ENCODE assay signal across 9 cellular contexts in genomic region chr22:30695351-30695762, GRCh38. TPM values are rescaled to one million over a fixed set of nuclear protein-coding genes. Genes with fewer than 3 reads are reported as not detected.
DNase-seq lines count a peak whose midpoint lies in the region; TF ChIP-seq lines count a peak whose summit lies in the region.
"Had no signal": no experiment of that assay in that cellular context is flagged by ENCODE, and none has a peak within 500 bp of the region (broad histone marks: within the 10 kb centered on the region; RNA-seq: fewer than 3 reads in every experiment).

No MANE protein-coding gene starts in this region.

- H3K9me3 ChIP-seq in iPS-18a (ENCODE audit: control insufficient read depth, low read depth, low read length) = no peaks in the 10 kb centered on the region
- no peaks in the 10 kb centered on the region for H3K9me3 ChIP-seq in skeletal muscle tissue (ENCODE audit: control insufficient read depth in 3 of 3, low read length in 3 of 3)
- H3K9me3 ChIP-seq: SJCRH30 had no signal

- no peak for TF ChIP-seq CTCF in HFF-Myc (IDR thresholded peaks at IDR 0.05; ENCODE audit: low read depth, low read length, missing control alignments)

- H3K4me1 ChIP-seq in iPS-18a (ENCODE audit: control insufficient read depth, low read depth, low read length) (no peaks in the 10 kb centered on the region), skeletal muscle tissue (ENCODE audit: control insufficient read depth in 3 of 3, insufficient read depth in 3 of 3, low read length in 3 of 3) (peaks cover 9 to 19% (median 12%) of the 10 kb centered on the region in 3 donors)
- H3K4me1 ChIP-seq: SJCRH30 had no signal

- no peaks in the 10 kb centered on the region for H3K36me3 ChIP-seq in iPS-18a (ENCODE audit: control insufficient read depth, low read depth, low read length)
- H3K36me3 ChIP-seq in skeletal muscle tissue (ENCODE audit: control insufficient read depth in 3 of 3, insufficient read depth in 3 of 3, low read length in 3 of 3) = no peaks in the 10 kb centered on the region
- H3K36me3 ChIP-seq: SJCRH30 had no signal

- peak overlapping the region; percentile 89 for H3K27ac ChIP-seq in angular gyrus (ENCODE audit: low read depth, low read length)
- H3K27ac ChIP-seq in iPS-18a (ENCODE audit: low read length) = no peak overlapping the region
- peak overlapping the region; percentile 28 for H3K27ac ChIP-seq in skeletal muscle tissue (ENCODE audit: low read depth, low read length)
- H3K27ac ChIP-seq: SJCRH30 had no signal

- H3K9ac ChIP-seq in iPS-18a (ENCODE audit: low read length) (peak overlapping the region; percentile 32), skeletal muscle tissue (ENCODE audit: low read depth in 1 of 3, low read length in 3 of 3) (peak overlapping the region; percentile 63 to 87 (median 78))

- H3K27me3 ChIP-seq in iPS-18a (ENCODE audit: control insufficient read depth, insufficient read depth, low read length) (peaks cover 29% of the 10 kb centered on the region), skeletal muscle tissue (ENCODE audit: control insufficient read depth in 3 of 3, insufficient read depth in 3 of 3, low read length in 3 of 3) (peaks cover 0 to 2% (median 0%) of the 10 kb centered on the region in 3 donors)
- H3K27me3 ChIP-seq: SJCRH30 had no signal

- DNase-seq in HFF-Myc (ENCODE audit: extremely low read depth, low read depth) (no peak), SIG-M5 treated with dmso at 0.1 percent for 504 hours (lab: John Stamatoyannopoulos, UW; ENCODE audit: unreplicated experiment) (no peak), DMS153 (lab: John Stamatoyannopoulos, UW) (no peak), cerebellum (ENCODE audit: low spot score) (no peak), NAMALWA (ENCODE audit: low spot score) (no peak)
- DNase-seq: SJCRH30 had no signal

- H3K4me3 ChIP-seq in HFF-Myc (replicated peaks; ENCODE audit: low read depth, low read length) (peak overlapping the region; percentile 47), iPS-18a (ENCODE audit: low read length) (peak overlapping the region; percentile 76), skeletal muscle tissue (ENCODE audit: low read length in 3 of 3) (peak overlapping the region; percentile 54 to 79 (median 78))
- H3K4me3 ChIP-seq: SJCRH30 had no signal

RNA-seq across cellular contexts. Expression of gene OSBP2, which starts 0.7 kb away (rescaled TPM):
- total RNA-seq in skeletal muscle tissue = 4.7 TPM
- total RNA-seq in cerebellum = 26.7 TPM
- total RNA-seq: SJCRH30 had no signal

RNA-seq across cellular contexts. Expression of gene DUSP18, which starts 27.7 kb away (rescaled TPM):
- total RNA-seq in skeletal muscle tissue (1.0 TPM), cerebellum (29.3 TPM)

RNA-seq across cellular contexts. Expression of gene SLC35E4, which starts 59.8 kb away (rescaled TPM):
- 2.1 TPM for total RNA-seq in skeletal muscle tissue
- total RNA-seq in cerebellum = 5.0 TPM

Comparison
In these comparisons a context has a peak if more than half of its experiments do, and no peak if none do; other contexts are left out.
1. RNA of gene DUSP18, which starts 27.7 kb away (total RNA-seq): 29.3 TPM in cerebellum (single experiment); 1.0 TPM in skeletal muscle tissue (single experiment); every median in the first group is over 10 times any median in the second.
2. Peak in every context shown above with its lines, with median percentiles within 50 percentile points of each other: H3K4me3 ChIP-seq.